ENCODE assay signal across 1 cellular context in genomic region chr1:230702934-230703678, GRCh38.
TF ChIP-seq lines count a peak whose summit lies in the region.

No MANE protein-coding gene starts in this region.

TF ChIP-seq in GM23338, 12 proteins besides CTCF, POLR2A, EP300 and RAD21 (continued from another document):
- TF ChIP-seq, protein P1, sequence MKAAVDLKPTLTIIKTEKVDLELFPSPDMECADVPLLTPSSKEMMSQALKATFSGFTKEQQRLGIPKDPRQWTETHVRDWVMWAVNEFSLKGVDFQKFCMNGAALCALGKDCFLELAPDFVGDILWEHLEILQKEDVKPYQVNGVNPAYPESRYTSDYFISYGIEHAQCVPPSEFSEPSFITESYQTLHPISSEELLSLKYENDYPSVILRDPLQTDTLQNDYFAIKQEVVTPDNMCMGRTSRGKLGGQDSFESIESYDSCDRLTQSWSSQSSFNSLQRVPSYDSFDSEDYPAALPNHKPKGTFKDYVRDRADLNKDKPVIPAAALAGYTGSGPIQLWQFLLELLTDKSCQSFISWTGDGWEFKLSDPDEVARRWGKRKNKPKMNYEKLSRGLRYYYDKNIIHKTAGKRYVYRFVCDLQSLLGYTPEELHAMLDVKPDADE (IDR thresholded peaks at IDR 0.05) = no peak
- TF ChIP-seq JUNB (IDR thresholded peaks at IDR 0.05; ENCODE audit: unreplicated experiment) = no peak
- TF ChIP-seq STAT1 (IDR thresholded peaks at IDR 0.05; ENCODE audit: unreplicated experiment) = no peak
- TF ChIP-seq REST (IDR thresholded peaks at IDR 0.05; ENCODE audit: unreplicated experiment) = no peak
- TF ChIP-seq EZH2phosphoT487 (IDR thresholded peaks at IDR 0.05; ENCODE audit: unreplicated experiment) = no peak
- TF ChIP-seq POLR2AphosphoS5 (IDR thresholded peaks at IDR 0.05; ENCODE audit: low read depth) = no peak
- TF ChIP-seq ZNF331 (CRISPR knock-in tag; IDR thresholded peaks at IDR 0.05; ENCODE audit: low read depth) = no peak
